ENCODE assay signal across 1 cellular context in the genomic region with DNA sequence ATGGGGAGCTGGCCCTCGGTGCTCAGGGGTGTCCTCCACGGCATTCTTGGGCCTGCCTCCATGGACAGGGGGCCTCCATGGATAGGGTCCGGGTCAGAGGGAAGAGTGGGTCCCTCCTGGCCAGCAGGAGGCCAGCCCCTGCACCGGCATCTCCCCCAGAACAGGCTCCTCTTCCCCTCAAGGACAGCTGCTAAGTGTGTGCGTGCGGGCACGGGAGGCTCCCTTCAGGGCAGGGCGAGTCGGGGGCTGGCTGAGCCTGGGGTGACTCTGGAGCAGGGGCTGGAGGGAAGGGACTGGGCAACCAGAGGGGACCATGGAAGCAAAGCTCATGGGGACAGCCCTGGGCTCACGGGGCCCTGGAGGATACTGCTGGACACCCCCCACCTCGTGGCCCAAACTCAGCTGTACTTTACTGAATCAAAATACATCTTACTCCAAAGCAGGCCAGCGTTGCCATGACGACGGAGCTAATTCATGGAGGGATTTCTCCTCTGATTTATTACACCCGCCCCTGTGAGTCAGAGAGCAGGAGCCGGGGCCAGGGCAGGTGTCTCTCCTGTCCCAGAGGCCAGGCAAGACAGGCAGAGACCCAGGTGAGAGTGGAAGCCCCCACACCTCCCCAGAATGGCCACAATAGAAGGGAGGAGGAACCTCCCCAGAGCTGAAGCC.
TF ChIP-seq lines count a peak whose summit lies in the region.

No MANE protein-coding gene starts in this region.

TF ChIP-seq in A549, 52 proteins besides CTCF, POLR2A, EP300 and RAD21 (continued from another document):
- TF ChIP-seq, protein P1, sequence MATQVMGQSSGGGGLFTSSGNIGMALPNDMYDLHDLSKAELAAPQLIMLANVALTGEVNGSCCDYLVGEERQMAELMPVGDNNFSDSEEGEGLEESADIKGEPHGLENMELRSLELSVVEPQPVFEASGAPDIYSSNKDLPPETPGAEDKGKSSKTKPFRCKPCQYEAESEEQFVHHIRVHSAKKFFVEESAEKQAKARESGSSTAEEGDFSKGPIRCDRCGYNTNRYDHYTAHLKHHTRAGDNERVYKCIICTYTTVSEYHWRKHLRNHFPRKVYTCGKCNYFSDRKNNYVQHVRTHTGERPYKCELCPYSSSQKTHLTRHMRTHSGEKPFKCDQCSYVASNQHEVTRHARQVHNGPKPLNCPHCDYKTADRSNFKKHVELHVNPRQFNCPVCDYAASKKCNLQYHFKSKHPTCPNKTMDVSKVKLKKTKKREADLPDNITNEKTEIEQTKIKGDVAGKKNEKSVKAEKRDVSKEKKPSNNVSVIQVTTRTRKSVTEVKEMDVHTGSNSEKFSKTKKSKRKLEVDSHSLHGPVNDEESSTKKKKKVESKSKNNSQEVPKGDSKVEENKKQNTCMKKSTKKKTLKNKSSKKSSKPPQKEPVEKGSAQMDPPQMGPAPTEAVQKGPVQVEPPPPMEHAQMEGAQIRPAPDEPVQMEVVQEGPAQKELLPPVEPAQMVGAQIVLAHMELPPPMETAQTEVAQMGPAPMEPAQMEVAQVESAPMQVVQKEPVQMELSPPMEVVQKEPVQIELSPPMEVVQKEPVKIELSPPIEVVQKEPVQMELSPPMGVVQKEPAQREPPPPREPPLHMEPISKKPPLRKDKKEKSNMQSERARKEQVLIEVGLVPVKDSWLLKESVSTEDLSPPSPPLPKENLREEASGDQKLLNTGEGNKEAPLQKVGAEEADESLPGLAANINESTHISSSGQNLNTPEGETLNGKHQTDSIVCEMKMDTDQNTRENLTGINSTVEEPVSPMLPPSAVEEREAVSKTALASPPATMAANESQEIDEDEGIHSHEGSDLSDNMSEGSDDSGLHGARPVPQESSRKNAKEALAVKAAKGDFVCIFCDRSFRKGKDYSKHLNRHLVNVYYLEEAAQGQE (IDR thresholded peaks at IDR 0.05), result no peak
- TF ChIP-seq FOSB (CRISPR knock-in tag; IDR thresholded peaks at IDR 0.05), result no peak
- TF ChIP-seq ESRRA (IDR thresholded peaks at IDR 0.05; ENCODE audit: borderline replicate concordance, low read length), result no peak
- no peak for TF ChIP-seq TFCP2L1 (CRISPR knock-in tag; IDR thresholded peaks at IDR 0.05)
- no peak for TF ChIP-seq ZSCAN20 (CRISPR knock-in tag; IDR thresholded peaks at IDR 0.05)
- TF ChIP-seq BHLHE40 (IDR thresholded peaks at IDR 0.05; ENCODE audit: low read depth, low read length), result no peak
- no peak for TF ChIP-seq RNF2 (IDR thresholded peaks at IDR 0.05; ENCODE audit: borderline replicate concordance, low read depth)
- no peak for TF ChIP-seq HDAC2 (IDR thresholded peaks at IDR 0.05)
